In the genomic region with DNA sequence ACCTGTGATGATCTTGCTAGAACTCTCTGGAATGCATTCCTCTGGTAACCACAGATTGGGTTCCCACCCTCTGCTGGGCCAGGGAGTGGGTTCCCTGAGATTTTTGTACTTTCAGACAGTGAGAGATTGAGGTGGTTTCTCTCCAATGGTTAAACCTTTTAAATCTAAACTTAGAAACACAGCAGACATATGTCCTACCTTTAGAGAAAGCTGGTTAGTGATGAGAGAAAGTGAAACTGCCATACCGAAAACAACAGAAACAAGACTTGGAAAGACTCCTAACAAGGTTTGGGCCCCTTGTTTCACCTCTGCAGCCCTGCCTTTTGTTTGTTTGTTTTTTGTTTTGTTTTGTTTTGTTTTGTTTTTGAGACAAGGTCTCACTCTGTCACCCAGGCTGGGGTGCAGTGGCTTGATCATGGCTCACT, we compare ENCODE assay signal across 10 cellular contexts. TPM values are rescaled to one million over a fixed set of nuclear protein-coding genes. Genes with fewer than 3 reads are reported as not detected.
DNase-seq lines count a peak whose midpoint lies in the region; ATAC-seq and TF ChIP-seq lines count a peak whose summit lies in the region.
"Had no signal": no experiment of that assay in that cellular context is flagged by ENCODE, and none has a peak within 500 bp of the region (broad histone marks: within the 10 kb centered on the region; RNA-seq: fewer than 3 reads in every experiment).

No MANE protein-coding gene starts in this region.

- peak overlapping the region; percentile 14 for H3K4me3 ChIP-seq in CD8-positive, alpha-beta T cell (ENCODE audit: low read depth, low read length)
- H3K4me3 ChIP-seq in prostate gland (no peak overlapping the region), smooth muscle cell (no peak overlapping the region)

- no peak for ATAC-seq in CD8-positive, alpha-beta T cell
- ATAC-seq in GM18909 (IDR thresholded peaks at IDR 0.05; ENCODE audit: poor library complexity, unreplicated experiment) (peak; percentile 96), HG02759 (IDR thresholded peaks at IDR 0.05; ENCODE audit: unreplicated experiment) (peak; percentile 92)

- H4K20me1 ChIP-seq in smooth muscle cell (ENCODE audit: low read depth): no peaks in the 10 kb centered on the region

- no peak for TF ChIP-seq CTCF in CD8-positive, alpha-beta T cell (IDR thresholded peaks at IDR 0.05)
- TF ChIP-seq CTCF in prostate gland (IDR thresholded peaks at IDR 0.05): no peak
- no peak for TF ChIP-seq CTCF in smooth muscle cell (IDR thresholded peaks at IDR 0.05; ENCODE audit: borderline replicate concordance, insufficient read depth, poor library complexity, severe bottlenecking)

- no peak overlapping the region for H2AFZ ChIP-seq in smooth muscle cell (ENCODE audit: low read depth)

- no peaks in the 10 kb centered on the region for H3F3A ChIP-seq in smooth muscle cell (ENCODE audit: low read depth)

- no peaks in the 10 kb centered on the region for H3K79me2 ChIP-seq in smooth muscle cell (ENCODE audit: low read depth)

- peaks cover 4% of the 10 kb centered on the region for H3K4me1 ChIP-seq in CD8-positive, alpha-beta T cell (ENCODE audit: insufficient read depth, low read length)
- no peaks in the 10 kb centered on the region for H3K4me1 ChIP-seq in prostate gland (replicated peaks)
- no peaks in the 10 kb centered on the region for H3K4me1 ChIP-seq in smooth muscle cell (ENCODE audit: low read depth)

- H3K9me3 Mint-ChIP-seq in CD8-positive, alpha-beta T cell: no peaks in the 10 kb centered on the region
- H3K9me3 Mint-ChIP-seq in IgD-negative memory B cell: no peaks in the 10 kb centered on the region

- no peaks in the 10 kb centered on the region for H3K27me3 ChIP-seq in CD8-positive, alpha-beta T cell (ENCODE audit: insufficient read depth, low read length)
- H3K27me3 ChIP-seq in prostate gland (replicated peaks; ENCODE audit: insufficient read depth): no peaks in the 10 kb centered on the region
- no peaks in the 10 kb centered on the region for H3K27me3 ChIP-seq in smooth muscle cell (ENCODE audit: low read depth)

- peak overlapping the region; percentile 79 for H3K27ac Mint-ChIP-seq in CD8-positive, alpha-beta T cell
- H3K27ac Mint-ChIP-seq in IgD-negative memory B cell: peak overlapping the region; percentile 74 to 94 (median 90)

- H3K4me3 Mint-ChIP-seq in CD8-positive, alpha-beta T cell: peak overlapping the region; percentile 74
- H3K4me3 Mint-ChIP-seq in IgD-negative memory B cell: peak overlapping the region; percentile 34 to 91 (median 60)

- H3K4me1 Mint-ChIP-seq in CD8-positive, alpha-beta T cell (ENCODE audit: low read depth): peaks cover 13% of the 10 kb centered on the region
- H3K4me1 Mint-ChIP-seq in IgD-negative memory B cell: peaks cover 12 to 15% (median 15%) of the 10 kb centered on the region in 3 donors

- H3K4me2 ChIP-seq in smooth muscle cell: no peak overlapping the region

- no peaks in the 10 kb centered on the region for H3K36me3 Mint-ChIP-seq in CD8-positive, alpha-beta T cell
- H3K36me3 Mint-ChIP-seq in IgD-negative memory B cell: peaks cover 2% of the 10 kb centered on the region

- H3K27ac ChIP-seq in CD8-positive, alpha-beta T cell (ENCODE audit: low read depth, low read length): no peak overlapping the region
- H3K27ac ChIP-seq in prostate gland (no peak overlapping the region), smooth muscle cell (ENCODE audit: low read depth) (no peak overlapping the region)

- no peaks in the 10 kb centered on the region for H3K27me3 Mint-ChIP-seq in CD8-positive, alpha-beta T cell (ENCODE audit: low read depth)
- no peaks in the 10 kb centered on the region for H3K27me3 Mint-ChIP-seq in IgD-negative memory B cell

- POLR2A ChIA-PET in CD8-positive, alpha-beta T cell (lab: Charles Lee): interaction anchor here (1.0 kb wide), 1 partner anchor 12 kb away, joined by 3 read pairs; no protein-coding TSS in a partner anchor

- no peaks in the 10 kb centered on the region for H3K9me3 ChIP-seq in CD8-positive, alpha-beta T cell (ENCODE audit: low read length)
- H3K9me3 ChIP-seq in prostate gland (no peaks in the 10 kb centered on the region), smooth muscle cell (replicated peaks; ENCODE audit: low read depth) (no peaks in the 10 kb centered on the region)

- no peak overlapping the region for H3K9ac ChIP-seq in smooth muscle cell (ENCODE audit: low read depth)

- intact Hi-C loops in CD8-positive, alpha-beta T cell (cut with DNase I, micrococcal nuclease): no loop called here
- intact Hi-C loops in prostate gland (cut with DNase I): no loop called here

- WGBS in prostate gland: 86% methylated on average over 1 of the region's 1 CpG
- WGBS in smooth muscle cell (ENCODE audit: low lambda C conversion rate): 95% methylated on average over 1 of the region's 1 CpG

- CTCF ChIA-PET in CD8-positive, alpha-beta T cell (lab: Charles Lee): interaction anchor here (1.9 to 3.6 kb wide), 2 partner anchors 10 to 32 kb away, joined by 7 to 12 read pairs; a partner anchor contains a TSS

- no peak for DNase-seq in CD8-positive, alpha-beta T cell
- DNase-seq in prostate gland (ENCODE audit: low spot score) (no peak), islet precursor cell (no peak), smooth muscle cell (lab: John Stamatoyannopoulos, UW; ENCODE audit: unreplicated experiment) (no peak), A172 (ENCODE audit: low spot score) (no peak)
- DNase-seq: foreskin fibroblast, NCI-H2171 treated with DMSO at 0.1 percent for 48 hours had no signal

- TF ChIP-seq POLR2A in prostate gland (IDR thresholded peaks at IDR 0.05): no peak

- no peaks in the 10 kb centered on the region for H3K36me3 ChIP-seq in CD8-positive, alpha-beta T cell (ENCODE audit: insufficient read depth, low read length)
- H3K36me3 ChIP-seq in prostate gland (no peaks in the 10 kb centered on the region), smooth muscle cell (ENCODE audit: low read depth) (no peaks in the 10 kb centered on the region)

RNA-seq across cellular contexts. Expression of a gene that starts 9.7 kb away (rescaled TPM):
- total RNA-seq in CD8-positive, alpha-beta T cell: 10 to 100 TPM; 15.9 to 16.5 TPM
- 30.5 TPM for polyA plus RNA-seq in IgD-negative memory B cell
- 10 to 100 TPM; 19.7 to 37.5 TPM for total RNA-seq in prostate gland
- total RNA-seq in smooth muscle cell: 25.8 and 30.0 TPM in 2 replicates
- 13.4 and 16.0 TPM in 2 replicates for polyA plus RNA-seq in smooth muscle cell
- 26.2 and 28.1 TPM in 2 replicates for total RNA-seq in A172 (2014; rRNA removed; shearing (Covaris generic))
